ENCODE assay signal across 8 cellular contexts in genomic region chr20:63552481-63553249, GRCh38. TPM values are rescaled to one million over a fixed set of nuclear protein-coding genes. Genes with fewer than 3 reads are reported as not detected.
DNase-seq lines count a peak whose midpoint lies in the region; ATAC-seq lines count a peak whose summit lies in the region.

No MANE protein-coding gene starts in this region.

- peak overlapping the region; percentile 72 for H3K4me3 Mint-ChIP-seq in T-helper 1 cell treated with Interleukin-12 subunit alpha and Interleukin-12 subunit beta and Interleukin-4 antibody, amounts not matched to agents 30 μg/mL and 1 μg/mL, for 36 hours

- peaks cover 10% of the 10 kb centered on the region for H3K4me1 Mint-ChIP-seq in T-helper 1 cell treated with Interleukin-12 subunit alpha and Interleukin-12 subunit beta and Interleukin-4 antibody, amounts not matched to agents 30 μg/mL and 1 μg/mL, for 36 hours (ENCODE audit: low read depth)

- H3K36me3 Mint-ChIP-seq in T-helper 1 cell treated with Interleukin-12 subunit alpha and Interleukin-12 subunit beta and Interleukin-4 antibody, amounts not matched to agents 30 μg/mL and 1 μg/mL, for 36 hours (ENCODE audit: low read depth): peaks cover 3% of the 10 kb centered on the region

- H3K9me3 Mint-ChIP-seq in T-helper 1 cell treated with Interleukin-12 subunit alpha and Interleukin-12 subunit beta and Interleukin-4 antibody, amounts not matched to agents 30 μg/mL and 1 μg/mL, for 36 hours: no peaks in the 10 kb centered on the region

- H3K27me3 Mint-ChIP-seq in T-helper 1 cell treated with Interleukin-12 subunit alpha and Interleukin-12 subunit beta and Interleukin-4 antibody, amounts not matched to agents 30 μg/mL and 1 μg/mL, for 36 hours (ENCODE audit: low read depth): peaks cover 27% of the 10 kb centered on the region

- ATAC-seq in HG02852 (IDR thresholded peaks at IDR 0.05; ENCODE audit: unreplicated experiment): peak; percentile 35

- DNase-seq in GF-D8 (lab: John Stamatoyannopoulos, UW) (peak; percentile 36), germinal center (ENCODE audit: low spot score) (peak; percentile 57), GOT3 (lab: John Stamatoyannopoulos, UW) (no peak), NCI-H774 (lab: John Stamatoyannopoulos, UW) (no peak), A172 (ENCODE audit: low spot score) (no peak), NCI-H1105 (lab: John Stamatoyannopoulos, UW) (no peak)

- H3K27ac Mint-ChIP-seq in T-helper 1 cell treated with Interleukin-12 subunit alpha and Interleukin-12 subunit beta and Interleukin-4 antibody, amounts not matched to agents 30 μg/mL and 1 μg/mL, for 36 hours: peak overlapping the region; percentile 91

RNA-seq across cellular contexts. Expression of gene FNDC11, which starts 1.3 kb away (rescaled TPM):
- total RNA-seq in A172 (2014; rRNA removed; shearing (Covaris generic)): 1.8 and 2.9 TPM in 2 replicates

RNA-seq across cellular contexts. Expression of gene SRMS, which starts 5.1 kb away (rescaled TPM):
- not detected in 2 replicates for total RNA-seq in A172 (2014; rRNA removed; shearing (Covaris generic))

RNA-seq across cellular contexts. Expression of gene PTK6, which starts 15.5 kb away (rescaled TPM):
- 2.0 and 2.4 TPM in 2 replicates for total RNA-seq in A172 (2014; rRNA removed; shearing (Covaris generic))

RNA-seq across cellular contexts. Expression of gene HELZ2, which starts 21.4 kb away (rescaled TPM):
- total RNA-seq in A172 (2014; rRNA removed; shearing (Covaris generic)): 17.1 and 17.2 TPM in 2 replicates

RNA-seq across cellular contexts. Expression of gene PPDPF, which starts 32.1 kb away (rescaled TPM):
- 67.4 and 70.6 TPM in 2 replicates for total RNA-seq in A172 (2014; rRNA removed; shearing (Covaris generic))

Comparison
In these comparisons a context has a peak if more than half of its experiments do, and no peak if none do; other contexts are left out.
1. DNase-seq: peak in GF-D8 (single experiment) and germinal center (single experiment); none in GOT3 (single experiment), NCI-H774 (single experiment), A172 (single experiment) and NCI-H1105 (single experiment).